ENCODE assay signal across 1 cellular context in genomic region chr16:1306344-1306743, GRCh38.
TF ChIP-seq lines count a peak whose summit lies in the region.

No MANE protein-coding gene starts in this region.

TF ChIP-seq in WTC11, 78 proteins besides CTCF, POLR2A, EP300 and RAD21 (continued from another document):
- no peak for TF ChIP-seq ZNF532 (CRISPR knock-in tag; IDR thresholded peaks at IDR 0.05; ENCODE audit: borderline replicate concordance)
- TF ChIP-seq E2F1 (CRISPR knock-in tag; IDR thresholded peaks at IDR 0.05), result no peak
- TF ChIP-seq MAX (CRISPR knock-in tag; IDR thresholded peaks at IDR 0.05), result no peak
- TF ChIP-seq NFATC4 (CRISPR knock-in tag; IDR thresholded peaks at IDR 0.05), result no peak
TF ChIP-seq in WTC11: peak in this region for 0.
